ENCODE assay signal across 24 cellular contexts in the genomic region with DNA sequence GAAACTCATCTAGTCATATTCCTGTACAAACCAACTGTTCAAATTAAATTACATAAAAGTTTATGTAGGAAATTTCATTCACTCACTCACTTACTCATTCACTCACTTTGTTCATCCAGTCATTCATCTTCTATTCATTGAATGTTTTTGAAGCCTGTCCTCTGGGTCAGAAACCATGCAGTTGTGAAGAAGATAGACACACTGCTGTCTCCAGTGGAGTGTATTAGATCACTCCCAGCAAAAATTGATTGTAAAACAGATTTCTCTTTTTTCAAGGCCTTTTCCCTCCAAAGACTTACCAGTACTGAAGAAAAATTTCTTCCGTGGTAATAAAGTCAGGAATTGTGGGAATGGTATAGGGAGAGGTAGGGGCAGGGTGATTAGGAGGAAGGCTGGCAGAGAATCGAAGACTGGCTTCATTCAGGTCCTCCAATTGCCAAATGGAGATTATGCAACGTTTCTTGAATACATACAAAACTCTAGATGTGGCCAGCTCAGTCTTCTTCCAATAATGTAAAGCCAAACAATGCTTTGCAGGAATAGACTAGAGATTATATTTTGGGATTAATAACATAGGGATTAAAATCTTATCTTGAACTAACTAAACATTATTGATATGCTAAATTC.
"Had no signal": no experiment of that assay in that cellular context is flagged by ENCODE, and none has a peak within 500 bp of the region (broad histone marks: within the 10 kb centered on the region; RNA-seq: fewer than 3 reads in every experiment).

No MANE protein-coding gene starts in this region.

- H3K79me2 ChIP-seq: hepatocyte had no signal

- H3K4me1 ChIP-seq: transverse colon had no signal

- H3K27ac ChIP-seq: coronary artery, hepatocyte, pancreas, thoracic aorta, transverse colon had no signal

- H3K4me3 Mint-ChIP-seq: endodermal cell; natural killer cell; neural crest cell; stimulated activated naive B cell treated with anti-CD40 and anti-IgM and Interleukin-4, amounts not matched to agents 10 μg/mL and 1 μg/mL and 100 μg/mL, for 72 hours; stimulated activated naive CD8-positive, alpha-beta T cell treated with anti-CD3 and anti-CD28 coated beads, Interleukin-15, amount 100 ng/mL, for 72 hours had no signal

- H2AFZ ChIP-seq: hepatocyte had no signal

- H3K27me3 ChIP-seq: hepatocyte, pancreas, transverse colon had no signal

- H3K36me3 ChIP-seq: transverse colon had no signal

- H3K27ac Mint-ChIP-seq: endodermal cell; natural killer cell; progenitor cell of endocrine pancreas; stimulated activated naive B cell treated with anti-CD40 and anti-IgM and Interleukin-4, amounts not matched to agents 10 μg/mL and 1 μg/mL and 100 μg/mL, for 72 hours; stimulated activated naive CD8-positive, alpha-beta T cell treated with anti-CD3 and anti-CD28 coated beads, Interleukin-15, amount 100 ng/mL, for 72 hours had no signal

- DNase-seq: effector CD4-positive, alpha-beta T cell; endodermal cell; erythroblast; foreskin melanocyte; head of caudate nucleus; kidney; left cardiac atrium; mucosa of descending colon; natural killer cell; occipital lobe; pancreas; stimulated activated CD4-positive, alpha-beta T cell treated with anti-CD3 and anti-CD28 coated beads, Interleukin-15, amount 100 ng/mL, for 24 hours; stimulated activated CD4-positive, alpha-beta T cell treated with anti-CD3 and anti-CD28 coated beads, Interleukin-1b, Interleukin-23, amount 100 ng/mL, for 48 hours; stimulated activated CD4-positive, alpha-beta T cell treated with anti-CD3 and anti-CD28 coated beads, Interleukin-4, amount 100 ng/mL, for 24 hours; stimulated activated naive B cell treated with anti-CD40 and anti-IgM and Interleukin-4, amounts not matched to agents 10 μg/mL and 1 μg/mL and 100 μg/mL, for 72 hours; stimulated activated naive CD8-positive, alpha-beta T cell treated with anti-CD3 and anti-CD28 coated beads, Interleukin-15, amount 100 ng/mL, for 72 hours; transverse colon had no signal

- FAIRE-seq: endothelial cell of umbilical vein had no signal

- H3K27me3 Mint-ChIP-seq: progenitor cell of endocrine pancreas; stimulated activated naive B cell treated with anti-CD40 and anti-IgM and Interleukin-4, amounts not matched to agents 10 μg/mL and 1 μg/mL and 100 μg/mL, for 72 hours had no signal

- ATAC-seq: left cardiac atrium; mucosa of descending colon; natural killer cell; pancreas; right cardiac atrium; stimulated activated naive B cell treated with anti-CD40 and anti-IgM and Interleukin-4, amounts not matched to agents 10 μg/mL and 1 μg/mL and 100 μg/mL, for 72 hours; stimulated activated naive CD8-positive, alpha-beta T cell treated with anti-CD3 and anti-CD28 coated beads, Interleukin-15, amount 100 ng/mL, for 72 hours had no signal

- H3K4me1 Mint-ChIP-seq: natural killer cell; stimulated activated naive CD8-positive, alpha-beta T cell treated with anti-CD3 and anti-CD28 coated beads, Interleukin-15, amount 100 ng/mL, for 72 hours had no signal

- H3K4me3 ChIP-seq: coronary artery, hepatocyte, mucosa of descending colon, pancreas, thoracic aorta, transverse colon had no signal

- H3K9me3 Mint-ChIP-seq: endodermal cell; neural crest cell; stimulated activated naive CD8-positive, alpha-beta T cell treated with anti-CD3 and anti-CD28 coated beads, Interleukin-15, amount 100 ng/mL, for 72 hours had no signal

- H3K36me3 Mint-ChIP-seq: natural killer cell had no signal

- H3K9me3 ChIP-seq: mucosa of descending colon, pancreas, thoracic aorta, transverse colon had no signal

- H3K4me2 ChIP-seq: hepatocyte had no signal
